In the genomic region with DNA sequence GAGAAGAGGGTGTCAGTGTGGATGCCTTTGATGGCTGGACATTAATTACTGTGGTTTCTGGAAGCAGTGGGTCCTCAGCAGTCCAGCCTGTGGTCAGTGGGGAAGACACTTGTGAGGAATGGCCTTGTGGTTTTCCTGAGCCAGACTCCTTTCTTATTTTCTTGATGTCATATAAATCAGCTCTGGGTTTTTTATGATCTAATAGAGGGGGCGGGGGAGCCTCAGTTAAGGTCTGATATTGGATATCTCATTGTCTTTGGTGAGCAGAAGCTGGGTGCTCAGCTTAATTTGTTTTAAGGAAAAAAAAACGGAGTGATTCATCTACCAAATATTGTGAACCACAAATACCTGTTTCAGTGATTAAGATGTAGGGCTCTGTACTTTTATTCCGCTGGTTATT, we compare ENCODE assay signal across 21 cellular contexts.
A peak's percentile ranks its signal among the peaks of the same experiment; 100 is the strongest.
DNase-seq lines count a peak whose midpoint lies in the region; ATAC-seq, FAIRE-seq and TF ChIP-seq lines count a peak whose summit lies in the region.
"Had no signal": no experiment of that assay in that cellular context is flagged by ENCODE, and none has a peak within 500 bp of the region (broad histone marks: within the 10 kb centered on the region; RNA-seq: fewer than 3 reads in every experiment).

No MANE protein-coding gene starts in this region.

- no peaks in the 10 kb centered on the region for H3K79me2 ChIP-seq in HepG2 (ENCODE audit: insufficient read depth, low read length)

- H3K27ac Mint-ChIP-seq in CD14-positive monocyte, result peak overlapping the region in 1 of 7 donors; percentile 18
- H3K27ac Mint-ChIP-seq: GM23338 had no signal

- H3K4me1 Mint-ChIP-seq in CD14-positive monocyte, result no peaks in the 10 kb centered on the region

- no peaks in the 10 kb centered on the region for H4K20me1 ChIP-seq in HepG2 (ENCODE audit: insufficient read depth, low read length)

- peak; percentile 32 for ATAC-seq in foreskin keratinocyte
- no peak for ATAC-seq in HepG2
- ATAC-seq: GM23338 had no signal

- no peak overlapping the region for H2AFZ ChIP-seq in HepG2 (ENCODE audit: low read length)
- H2AFZ ChIP-seq: GM23338, PC-9 had no signal

- peaks cover 2 to 15% (median 7%) of the 10 kb centered on the region in 3 donors for H3K27me3 Mint-ChIP-seq in CD14-positive monocyte (ENCODE audit: low read depth in 3 of 3)

- no peak for TF ChIP-seq CTCF in foreskin keratinocyte (conservative IDR thresholded peaks at IDR 0.05)
- TF ChIP-seq CTCF in HepG2 (CRISPR knock-in tag; IDR thresholded peaks at IDR 0.05), result no peak
- TF ChIP-seq CTCF in CD14-positive monocyte (IDR thresholded peaks at IDR 0.05), result no peak

- WGBS in HepG2 (ENCODE audit: low lambda C conversion rate), result 1% methylated on average over 3 of the region's 3 CpGs

- intact Hi-C loops in HepG2 (cut with micrococcal nuclease; ENCODE audit: unreplicated experiment) (no loop called here), CD14-positive monocyte (cut with micrococcal nuclease) (no loop called here)

- H3K4me3 Mint-ChIP-seq in CD14-positive monocyte, result no peak overlapping the region
- H3K4me3 Mint-ChIP-seq: GM23338 had no signal

- POLR2A ChIA-PET in HepG2 (lab: Yijun Ruan, JAX), result no interaction called here

- in situ Hi-C loops in G401 (cut with HindIII; ENCODE audit: low sequenced_read_pairs) (no loop called here), HepG2 (cut with HindIII; ENCODE audit: extremely low pct_ligation_motif_present, low pct_unique_long_range_greater_than_20kb) (no loop called here)

- TF ChIP-seq POLR2A in HepG2 (IDR thresholded peaks at IDR 0.05; ENCODE audit: insufficient read depth in 1 of 2, low read depth in 2 of 2, low read length in 2 of 2), result no peak

- no peak overlapping the region for H3K4me3 ChIP-seq in HepG2 (replicated peaks in 1 of 3; ENCODE audit: insufficient read depth in 1 of 3, low read depth in 2 of 3, low read length in 3 of 3)
- H3K4me3 ChIP-seq: GM23338, PC-9, SJSA1 had no signal

- no peak overlapping the region for H3K9ac ChIP-seq in HepG2 (ENCODE audit: insufficient read depth, low read depth, low read length)

- H3K27ac ChIP-seq in foreskin keratinocyte, result no peak overlapping the region
- H3K27ac ChIP-seq in HepG2 (ENCODE audit: extremely low read length, insufficient read depth, low read length), result no peak overlapping the region
- H3K27ac ChIP-seq: C4-2B, PC-9, SJSA1 had no signal

- no peak overlapping the region for H3K4me2 ChIP-seq in HepG2 (ENCODE audit: low read depth, low read length)
- H3K4me2 ChIP-seq: GM23338, PC-9 had no signal

- H3K36me3 Mint-ChIP-seq in CD14-positive monocyte, result no peaks in the 10 kb centered on the region

- H3K9me3 ChIP-seq in HepG2 (ENCODE audit: low read length), result no peaks in the 10 kb centered on the region
- H3K9me3 ChIP-seq: SJSA1 had no signal

- no peak for FAIRE-seq in RCC 7860 (lab: Jason Lieb, UNC)
- FAIRE-seq in HepG2 (lab: Jason Lieb, UNC), result no peak
- FAIRE-seq: GM19239 had no signal

- H3K27me3 ChIP-seq in foreskin keratinocyte (peaks cover 2% of the 10 kb centered on the region), HepG2 (ENCODE audit: control insufficient read depth in 1 of 2, insufficient read depth in 2 of 2, low read length in 2 of 2) (peaks cover 1 to 17% of the 10 kb centered on the region in 2 experiments; a peak in 2 of 5 replicates)

- TF ChIP-seq EP300 in HepG2 (IDR thresholded peaks at IDR 0.05; ENCODE audit: low read depth in 2 of 2, low read length in 2 of 2) (no peak), HepG2 (CRISPR knock-in tag; IDR thresholded peaks at IDR 0.05; ENCODE audit: borderline replicate concordance) (no peak)

- DNase-seq in HK-2 (ENCODE audit: unreplicated experiment) (peak; percentile 63), RCC 7860 (ENCODE audit: low spot score) (peak; percentile 26), foreskin keratinocyte (peak in 1 of 2 donors; percentile 19), renal cortical epithelial cell (ENCODE audit: low read depth) (peak; percentile 30), G401 (ENCODE audit: low spot score) (no peak), HepG2 (ENCODE audit: low spot score) (no peak), CD14-positive monocyte (ENCODE audit: low spot score) (no peak), D341Med (ENCODE audit: low spot score) (no peak)
- DNase-seq: AML-193, GF-D8, HCEC 1CT, NCI-H1105, NCI-H1694 treated with DMSO at 0.1 percent for 48 hours, NCI-H2107, NCI-H226, NCI-H524 had no signal

- H3K36me3 ChIP-seq in HepG2 (replicated peaks in 1 of 2; ENCODE audit: control insufficient read depth in 1 of 2, insufficient read depth in 2 of 2, low read length in 2 of 2), result no peaks in the 10 kb centered on the region
- H3K36me3 ChIP-seq: SJSA1 had no signal

- CTCF ChIA-PET in HepG2 (lab: Yijun Ruan, JAX; ENCODE audit: low intra/inter-chr PET ratio, low total read pairs), result no interaction called here

- no TSS peak for BruUV-seq in HepG2 (replicated peaks; lab: Mats Ljungman, UMichigan)

- H3K4me1 ChIP-seq in foreskin keratinocyte (no peaks in the 10 kb centered on the region), HepG2 (ENCODE audit: insufficient read depth, low read length) (no peaks in the 10 kb centered on the region)
- H3K4me1 ChIP-seq: SJSA1 had no signal

- H3K9me3 Mint-ChIP-seq in CD14-positive monocyte, result no peaks in the 10 kb centered on the region

- TF ChIP-seq RAD21 in HepG2 (CRISPR knock-in tag; IDR thresholded peaks at IDR 0.05), result no peak

TF ChIP-seq in HepG2, 621 proteins besides CTCF, POLR2A, EP300 and RAD21:
- TF ChIP-seq ZNF782 (CRISPR knock-in tag; IDR thresholded peaks at IDR 0.05; ENCODE audit: borderline replicate concordance) (no peak), YY1 (IDR thresholded peaks at IDR 0.05; ENCODE audit: insufficient read depth, insufficient replicate concordance, low read depth, low read length) (no peak), ZNF724P (CRISPR knock-in tag; IDR thresholded peaks at IDR 0.05; ENCODE audit: borderline replicate concordance) (no peak), ZNF260 (CRISPR knock-in tag; IDR thresholded peaks at IDR 0.05; ENCODE audit: borderline replicate concordance, low read depth) (no peak), JDP2 (CRISPR knock-in tag; IDR thresholded peaks at IDR 0.05; ENCODE audit: borderline replicate concordance) (no peak), ATAD3A (CRISPR knock-in tag; IDR thresholded peaks at IDR 0.05) (no peak), TBX3 (IDR thresholded peaks at IDR 0.05; ENCODE audit: borderline replicate concordance) (no peak), RBFOX2 (IDR thresholded peaks at IDR 0.05; ENCODE audit: low read depth, low read length) (no peak)
- TF ChIP-seq, protein P1, sequence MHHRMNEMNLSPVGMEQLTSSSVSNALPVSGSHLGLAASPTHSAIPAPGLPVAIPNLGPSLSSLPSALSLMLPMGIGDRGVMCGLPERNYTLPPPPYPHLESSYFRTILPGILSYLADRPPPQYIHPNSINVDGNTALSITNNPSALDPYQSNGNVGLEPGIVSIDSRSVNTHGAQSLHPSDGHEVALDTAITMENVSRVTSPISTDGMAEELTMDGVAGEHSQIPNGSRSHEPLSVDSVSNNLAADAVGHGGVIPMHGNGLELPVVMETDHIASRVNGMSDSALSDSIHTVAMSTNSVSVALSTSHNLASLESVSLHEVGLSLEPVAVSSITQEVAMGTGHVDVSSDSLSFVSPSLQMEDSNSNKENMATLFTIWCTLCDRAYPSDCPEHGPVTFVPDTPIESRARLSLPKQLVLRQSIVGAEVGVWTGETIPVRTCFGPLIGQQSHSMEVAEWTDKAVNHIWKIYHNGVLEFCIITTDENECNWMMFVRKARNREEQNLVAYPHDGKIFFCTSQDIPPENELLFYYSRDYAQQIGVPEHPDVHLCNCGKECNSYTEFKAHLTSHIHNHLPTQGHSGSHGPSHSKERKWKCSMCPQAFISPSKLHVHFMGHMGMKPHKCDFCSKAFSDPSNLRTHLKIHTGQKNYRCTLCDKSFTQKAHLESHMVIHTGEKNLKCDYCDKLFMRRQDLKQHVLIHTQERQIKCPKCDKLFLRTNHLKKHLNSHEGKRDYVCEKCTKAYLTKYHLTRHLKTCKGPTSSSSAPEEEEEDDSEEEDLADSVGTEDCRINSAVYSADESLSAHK (CRISPR knock-in tag; IDR thresholded peaks at IDR 0.05; ENCODE audit: borderline replicate concordance), result no peak
- TF ChIP-seq, protein P2, sequence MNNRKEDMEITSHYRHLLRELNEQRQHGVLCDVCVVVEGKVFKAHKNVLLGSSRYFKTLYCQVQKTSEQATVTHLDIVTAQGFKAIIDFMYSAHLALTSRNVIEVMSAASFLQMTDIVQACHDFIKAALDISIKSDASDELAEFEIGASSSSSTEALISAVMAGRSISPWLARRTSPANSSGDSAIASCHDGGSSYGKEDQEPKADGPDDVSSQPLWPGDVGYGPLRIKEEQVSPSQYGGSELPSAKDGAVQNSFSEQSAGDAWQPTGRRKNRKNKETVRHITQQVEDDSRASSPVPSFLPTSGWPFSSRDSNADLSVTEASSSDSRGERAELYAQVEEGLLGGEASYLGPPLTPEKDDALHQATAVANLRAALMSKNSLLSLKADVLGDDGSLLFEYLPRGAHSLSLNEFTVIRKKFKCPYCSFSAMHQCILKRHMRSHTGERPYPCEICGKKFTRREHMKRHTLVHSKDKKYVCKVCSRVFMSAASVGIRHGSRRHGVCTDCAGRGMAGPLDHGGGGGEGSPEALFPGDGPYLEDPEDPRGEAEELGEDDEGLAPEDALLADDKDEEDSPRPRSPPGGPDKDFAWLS (CRISPR knock-in tag; IDR thresholded peaks at IDR 0.05; ENCODE audit: borderline replicate concordance), result no peak

Comparison
In these comparisons a context has a peak if more than half of its experiments do, and no peak if none do; other contexts are left out.
1. DNase-seq: peak in HK-2 (single experiment), RCC 7860 (single experiment) and renal cortical epithelial cell (single experiment); none in G401 (single experiment), HepG2 (single experiment), CD14-positive monocyte (single experiment) and D341Med (single experiment).